Comparison of ENCODE assay signal across 10 cellular contexts in genomic region chr7:150994141-150994837, GRCh38. TPM values are rescaled to one million over a fixed set of nuclear protein-coding genes. Genes with fewer than 3 reads are reported as not detected.
DNase-seq lines count a peak whose midpoint lies in the region; ATAC-seq and TF ChIP-seq lines count a peak whose summit lies in the region.
"Had no signal": no experiment of that assay in that cellular context is flagged by ENCODE, and none has a peak within 500 bp of the region (broad histone marks: within the 10 kb centered on the region; RNA-seq: fewer than 3 reads in every experiment).

No MANE protein-coding gene starts in this region.

- TF ChIP-seq POLR2A in suprapubic skin (IDR thresholded peaks at IDR 0.05) = no peak

- no peak overlapping the region for H3K27ac ChIP-seq in suprapubic skin
- no peak overlapping the region for H3K27ac ChIP-seq in RWPE1

- peak overlapping the region; percentile 53 for H3K27ac Mint-ChIP-seq in activated CD4-positive, alpha-beta T cell treated with anti-CD3 and anti-CD28 coated beads, Interleukin-2, amount 10 ng/mL, durations not matched to agents 24 days and 14 days
- no peak overlapping the region for H3K27ac Mint-ChIP-seq in activated CD8-positive, alpha-beta T cell treated with anti-CD3 and anti-CD28 coated beads for 36 hours

- 59% methylated on average over 9 of the region's 15 CpGs for WGBS in suprapubic skin

- peak; percentile 79 for DNase-seq in activated CD4-positive, alpha-beta T cell treated with anti-CD3 and anti-CD28 coated beads, Interleukin-2, amount 10 ng/mL, durations not matched to agents 24 days and 14 days
- no peak for DNase-seq in activated CD4-positive, alpha-beta T cell treated with anti-CD3 and anti-CD28 coated beads for 4 hours
- DNase-seq in activated CD8-positive, alpha-beta T cell treated with anti-CD3 and anti-CD28 coated beads for 36 hours = no peak
- DNase-seq in left kidney (ENCODE audit: low read depth, low spot score) (peak; percentile 63), suprapubic skin (ENCODE audit: low spot score in 2 of 2) (no peak), G401 (ENCODE audit: low spot score) (no peak), RWPE1 (ENCODE audit: low spot score) (no peak), GOT3 (lab: John Stamatoyannopoulos, UW) (no peak)
- DNase-seq: effector CD8-positive, alpha-beta T cell; NCI-H2081 treated with DMSO at 0.1 percent for 48 hours had no signal

- CTCF ChIA-PET in activated CD8-positive, alpha-beta T cell treated with anti-CD3 and anti-CD28 coated beads for 36 hours (lab: Charles Lee) = interaction anchor here (1.0 to 5.3 kb wide), 12 partner anchors 9 to 118 kb away, joined by 3 to 31 read pairs (median 7); no protein-coding TSS in a partner anchor
- CTCF ChIA-PET in RWPE1 (lab: Yijun Ruan, JAX) = interaction anchor here (0.5 to 1.0 kb wide), 2 partner anchors 96 to 449 kb away, joined by 3 read pairs; no protein-coding TSS in a partner anchor

- no peaks in the 10 kb centered on the region for H3K36me3 ChIP-seq in suprapubic skin

- ATAC-seq in activated CD8-positive, alpha-beta T cell treated with anti-CD3 and anti-CD28 coated beads for 36 hours = peak; percentile 66

- POLR2A ChIA-PET in activated CD8-positive, alpha-beta T cell treated with anti-CD3 and anti-CD28 coated beads for 36 hours (lab: Charles Lee) = interaction anchor here (0.7 to 2.2 kb wide), 9 partner anchors 9 to 125 kb away, joined by 3 to 7 read pairs (median 4); no protein-coding TSS in a partner anchor
- POLR2A ChIA-PET in RWPE1 (lab: Yijun Ruan, JAX; ENCODE audit: low non-redundant PET) = no interaction called here

- in situ Hi-C loops in G401 (cut with HindIII; ENCODE audit: low sequenced_read_pairs) = no loop called here

- no peak for TF ChIP-seq CTCF in activated CD8-positive, alpha-beta T cell treated with anti-CD3 and anti-CD28 coated beads for 36 hours (IDR thresholded peaks at IDR 0.05)
- TF ChIP-seq CTCF in suprapubic skin (IDR thresholded peaks at IDR 0.05) (no peak), RWPE1 (conservative IDR thresholded peaks at IDR 0.05; ENCODE audit: low read depth) (no peak)

- H3K9me3 ChIP-seq in suprapubic skin = no peaks in the 10 kb centered on the region

- no peaks in the 10 kb centered on the region for H3K27me3 Mint-ChIP-seq in activated CD4-positive, alpha-beta T cell treated with anti-CD3 and anti-CD28 coated beads, Interleukin-2, amount 10 ng/mL, durations not matched to agents 24 days and 14 days
- H3K27me3 Mint-ChIP-seq in activated CD8-positive, alpha-beta T cell treated with anti-CD3 and anti-CD28 coated beads for 36 hours = no peaks in the 10 kb centered on the region

- TF ChIP-seq EP300 in suprapubic skin (IDR thresholded peaks at IDR 0.05) = no peak

- peak overlapping the region; percentile 17 for H3K4me3 ChIP-seq in suprapubic skin

- peaks cover 9% of the 10 kb centered on the region for H3K4me1 ChIP-seq in suprapubic skin

- H3K9me3 Mint-ChIP-seq in activated CD4-positive, alpha-beta T cell treated with anti-CD3 and anti-CD28 coated beads, Interleukin-2, amount 10 ng/mL, durations not matched to agents 24 days and 14 days = no peaks in the 10 kb centered on the region
- H3K9me3 Mint-ChIP-seq in activated CD8-positive, alpha-beta T cell treated with anti-CD3 and anti-CD28 coated beads for 36 hours = peaks cover 16% of the 10 kb centered on the region

- no peaks in the 10 kb centered on the region for H3K36me3 Mint-ChIP-seq in activated CD4-positive, alpha-beta T cell treated with anti-CD3 and anti-CD28 coated beads, Interleukin-2, amount 10 ng/mL, durations not matched to agents 24 days and 14 days (ENCODE audit: low read depth)
- H3K36me3 Mint-ChIP-seq in activated CD8-positive, alpha-beta T cell treated with anti-CD3 and anti-CD28 coated beads for 36 hours (ENCODE audit: low read depth) = no peaks in the 10 kb centered on the region

- peaks cover 4% of the 10 kb centered on the region for H3K27me3 ChIP-seq in suprapubic skin

- peaks cover 14% of the 10 kb centered on the region for H3K4me1 Mint-ChIP-seq in activated CD4-positive, alpha-beta T cell treated with anti-CD3 and anti-CD28 coated beads, Interleukin-2, amount 10 ng/mL, durations not matched to agents 24 days and 14 days
- H3K4me1 Mint-ChIP-seq in activated CD8-positive, alpha-beta T cell treated with anti-CD3 and anti-CD28 coated beads for 36 hours (ENCODE audit: low read depth) = peaks cover 35% of the 10 kb centered on the region

- intact Hi-C loops in activated CD4-positive, alpha-beta T cell treated with anti-CD3 and anti-CD28 coated beads, Interleukin-2, amount 10 ng/mL, durations not matched to agents 24 days and 14 days (cut with micrococcal nuclease) = no loop called here
- intact Hi-C loops in activated CD8-positive, alpha-beta T cell treated with anti-CD3 and anti-CD28 coated beads for 36 hours (cut with micrococcal nuclease) = no loop called here

- peak overlapping the region; percentile 41 for H3K4me3 Mint-ChIP-seq in activated CD4-positive, alpha-beta T cell treated with anti-CD3 and anti-CD28 coated beads, Interleukin-2, amount 10 ng/mL, durations not matched to agents 24 days and 14 days
- peak overlapping the region; percentile 15 for H3K4me3 Mint-ChIP-seq in activated CD8-positive, alpha-beta T cell treated with anti-CD3 and anti-CD28 coated beads for 36 hours

RNA-seq across cellular contexts. Expression of gene NOS3, which starts 3.5 kb away (rescaled TPM):
- total RNA-seq in activated CD4-positive, alpha-beta T cell treated with anti-CD3 and anti-CD28 coated beads, Interleukin-2, amount 10 ng/mL, durations not matched to agents 24 days and 14 days = 14.3 and 15.7 TPM in 2 replicates
- 1 to 10 TPM; 5.4 to 6.2 TPM for total RNA-seq in activated CD8-positive, alpha-beta T cell treated with anti-CD3 and anti-CD28 coated beads for 36 hours
- total RNA-seq in suprapubic skin = 10 to 100 TPM in 1 of 4 donors, 1 to 10 TPM in 3; 2.6 to 10.9 (median 6.8) TPM
- 34.5 and 41.6 TPM in 2 replicates for total RNA-seq in G401 (2014; rRNA removed; shearing (Covaris generic))

RNA-seq across cellular contexts. Expression of gene KCNH2, which starts 16.2 kb away (rescaled TPM):
- 0.36 and 0.37 TPM in 2 replicates for total RNA-seq in activated CD4-positive, alpha-beta T cell treated with anti-CD3 and anti-CD28 coated beads, Interleukin-2, amount 10 ng/mL, durations not matched to agents 24 days and 14 days
- under 1 TPM; 0.23 to 0.29 TPM for total RNA-seq in activated CD8-positive, alpha-beta T cell treated with anti-CD3 and anti-CD28 coated beads for 36 hours
- total RNA-seq in suprapubic skin = under 1 TPM in 1 of 4 donors, not detected in 3; 0.70 TPM
- 10.8 and 11.5 TPM in 2 replicates for total RNA-seq in G401 (2014; rRNA removed; shearing (Covaris generic))

RNA-seq across cellular contexts. Expression of gene ATG9B, which starts 30.0 kb away (rescaled TPM):
- total RNA-seq in activated CD4-positive, alpha-beta T cell treated with anti-CD3 and anti-CD28 coated beads, Interleukin-2, amount 10 ng/mL, durations not matched to agents 24 days and 14 days = 7.3 and 7.5 TPM in 2 replicates
- total RNA-seq in activated CD8-positive, alpha-beta T cell treated with anti-CD3 and anti-CD28 coated beads for 36 hours = 10 to 100 TPM; 12.6 to 14.0 TPM
- total RNA-seq in suprapubic skin = 100 to 1,000 TPM in 2 of 4 donors, 10 to 100 TPM in 2; 27.0 to 195 (median 122) TPM
- 0.34 and 0.49 TPM in 2 replicates for total RNA-seq in G401 (2014; rRNA removed; shearing (Covaris generic))

RNA-seq across cellular contexts. Expression of gene ABCB8, which starts 34.0 kb away (rescaled TPM):
- total RNA-seq in activated CD4-positive, alpha-beta T cell treated with anti-CD3 and anti-CD28 coated beads, Interleukin-2, amount 10 ng/mL, durations not matched to agents 24 days and 14 days = 56.4 and 57.4 TPM in 2 replicates
- 10 to 100 TPM; 41.4 to 47.5 TPM for total RNA-seq in activated CD8-positive, alpha-beta T cell treated with anti-CD3 and anti-CD28 coated beads for 36 hours
- 10 to 100 TPM; 29.5 to 42.3 (median 31.9) TPM for total RNA-seq in suprapubic skin
- total RNA-seq in G401 (2014; rRNA removed; shearing (Covaris generic)) = 34.0 and 57.0 TPM in 2 replicates

RNA-seq across cellular contexts. Expression of gene ASIC3, which starts 54.0 kb away (rescaled TPM):
- total RNA-seq in activated CD4-positive, alpha-beta T cell treated with anti-CD3 and anti-CD28 coated beads, Interleukin-2, amount 10 ng/mL, durations not matched to agents 24 days and 14 days = 3.5 and 4.0 TPM in 2 replicates
- 1 to 10 TPM; 3.7 to 5.8 TPM for total RNA-seq in activated CD8-positive, alpha-beta T cell treated with anti-CD3 and anti-CD28 coated beads for 36 hours
- total RNA-seq in suprapubic skin = 1 to 10 TPM; 2.6 to 8.7 (median 4.1) TPM
- total RNA-seq in G401 (2014; rRNA removed; shearing (Covaris generic)) = not detected in 2 replicates

Comparison
In these comparisons a context has a peak if more than half of its experiments do, and no peak if none do; other contexts are left out.
1. DNase-seq: peak in activated CD4-positive, alpha-beta T cell treated with anti-CD3 and anti-CD28 coated beads, Interleukin-2, amount 10 ng/mL, durations not matched to agents 24 days and 14 days (single experiment) and left kidney (single experiment); none in activated CD4-positive, alpha-beta T cell treated with anti-CD3 and anti-CD28 coated beads for 4 hours (0 of 2), activated CD8-positive, alpha-beta T cell treated with anti-CD3 and anti-CD28 coated beads for 36 hours (single experiment), suprapubic skin (0 of 2), G401 (single experiment), RWPE1 (single experiment) and GOT3 (single experiment).